26 cellular contexts compared by ENCODE assay signal in genomic region chr12:106687652-106688051, GRCh38.
"Had no signal": no experiment of that assay in that cellular context is flagged by ENCODE, and none has a peak within 500 bp of the region (broad histone marks: within the 10 kb centered on the region; RNA-seq: fewer than 3 reads in every experiment).

No MANE protein-coding gene starts in this region.

- ATAC-seq: effector memory CD8-positive, alpha-beta T cell; esophagus mucosa; foreskin keratinocyte; gastrocnemius medialis; gastroesophageal sphincter; heart left ventricle had no signal

- H3K9me3 ChIP-seq: colonic mucosa, esophagus muscularis mucosa, esophagus squamous epithelium, gastrocnemius medialis, gastroesophageal sphincter, heart left ventricle had no signal

- H3K27ac ChIP-seq: colonic mucosa, coronary artery, dorsolateral prefrontal cortex, epithelial cell of prostate, esophagus muscularis mucosa, esophagus squamous epithelium, foreskin keratinocyte, gastrocnemius medialis, gastroesophageal sphincter, heart left ventricle had no signal

- H3K4me1 ChIP-seq: colonic mucosa, esophagus muscularis mucosa, esophagus squamous epithelium, foreskin keratinocyte, gastrocnemius medialis, gastroesophageal sphincter, heart left ventricle had no signal

- FAIRE-seq: colon, endometrium, endothelial cell of umbilical vein, frontal cortex had no signal

- H3K36me3 ChIP-seq: colonic mucosa, esophagus muscularis mucosa, esophagus squamous epithelium, gastrocnemius medialis, gastroesophageal sphincter, heart left ventricle had no signal

- H3K27me3 ChIP-seq: colonic mucosa, dorsolateral prefrontal cortex, esophagus muscularis mucosa, esophagus squamous epithelium, gastrocnemius medialis, gastroesophageal sphincter, heart left ventricle had no signal

- DNase-seq: colonic mucosa; cortex of kidney; dermis blood vessel endothelial cell; dorsolateral prefrontal cortex; effector CD4-positive, alpha-beta T cell; effector CD8-positive, alpha-beta T cell; effector memory CD4-positive, alpha-beta T cell; effector memory CD8-positive, alpha-beta T cell; endodermal cell; erythroblast; esophagus squamous epithelium; foreskin fibroblast; foreskin keratinocyte; foreskin melanocyte; gastrocnemius medialis; glutamatergic neuron; heart left ventricle had no signal

- H3K4me3 ChIP-seq: colonic mucosa, coronary artery, dorsolateral prefrontal cortex, esophagus muscularis mucosa, esophagus squamous epithelium, gastrocnemius medialis, gastroesophageal sphincter, heart left ventricle had no signal
